In genomic region chr10:114173680-114174461, GRCh38 we compare ENCODE assay signal across 8 cellular contexts. TPM values are rescaled to one million over a fixed set of nuclear protein-coding genes. Genes with fewer than 3 reads are reported as not detected.
DNase-seq lines count a peak whose midpoint lies in the region; ATAC-seq and TF ChIP-seq lines count a peak whose summit lies in the region.

Gene CCDC186 (minus strand): TSS chr10:114174203. CDS start chr10:114163268, 10,935 bp downstream.

- peak; percentile 99 for ATAC-seq in GM18909 (IDR thresholded peaks at IDR 0.05; ENCODE audit: poor library complexity, unreplicated experiment)
- peak; percentile 99 for ATAC-seq in HG03159 (IDR thresholded peaks at IDR 0.05; ENCODE audit: unreplicated experiment)

- H3K9me3 ChIP-seq in spleen = peaks cover 0 to 7% (median 4%) of the 10 kb centered on the region in 8 donors

- H3K4me1 ChIP-seq in spleen = peaks cover 8 to 50% (median 29%) of the 10 kb centered on the region in 6 donors

- WGBS in spleen, 5 donors = 0 to 1% (median 0%) methylated on average over 32 to 58 of the region's 58 CpGs

- peak within 1 kb of the TSS; percentile 89 to 97 (median 95) for H3K27ac ChIP-seq in spleen

- H3K27me3 ChIP-seq in spleen (replicated peaks in 1 of 7) = no peaks in the 10 kb centered on the region

- H3K36me3 ChIP-seq in spleen = peaks cover 0 to 5% (median 0%) of the 10 kb centered on the region in 6 donors

- peak in 1 of 3 donors; percentile 58 for TF ChIP-seq POLR2A in spleen (IDR thresholded peaks at IDR 0.05)

- TF ChIP-seq CTCF in spleen (IDR thresholded peaks at IDR 0.05 in 8 of 11, conservative IDR thresholded peaks at IDR 0.05 in 3 of 11) = peak in 2 of 11 experiments; percentile 5 to 22

- H3K4me3 ChIP-seq in spleen = peak within 1 kb of the TSS; percentile 64 to 89 (median 77)

- DNase-seq in AG08396 (ENCODE audit: low spot score) (peak; percentile 94), NCI-H2227 (lab: John Stamatoyannopoulos, UW; ENCODE audit: unreplicated experiment) (peak; percentile 91), inferior parietal cortex (ENCODE audit: extremely low spot score) (peak; percentile 84), spleen (peak; percentile 99)
- peak; percentile 91 to 98 (median 96) for DNase-seq in activated CD4-positive, CD25-positive, alpha-beta regulatory T cell (lab: John Stamatoyannopoulos, UW)
- peak; percentile 97 for DNase-seq in central memory CD4-positive, alpha-beta T cell

- intact Hi-C loops in spleen (cut with DNase I; ENCODE audit: low total_unique reads) = no loop called here

RNA-seq across cellular contexts. Expression of gene CCDC186, which starts in this region (rescaled TPM):
- 10 to 100 TPM; 25.8 to 48.6 (median 37.4) TPM for total RNA-seq in spleen
- 1 to 10 TPM; 3.0 to 4.8 (median 4.8) TPM for polyA plus RNA-seq in spleen

Comparison
In these comparisons a context has a peak if more than half of its experiments do, and no peak if none do; other contexts are left out.
1. Peak in every context shown above with its lines: DNase-seq, ATAC-seq, H3K4me3 ChIP-seq and H3K27ac ChIP-seq.